24 cellular contexts compared by ENCODE assay signal in the genomic region with DNA sequence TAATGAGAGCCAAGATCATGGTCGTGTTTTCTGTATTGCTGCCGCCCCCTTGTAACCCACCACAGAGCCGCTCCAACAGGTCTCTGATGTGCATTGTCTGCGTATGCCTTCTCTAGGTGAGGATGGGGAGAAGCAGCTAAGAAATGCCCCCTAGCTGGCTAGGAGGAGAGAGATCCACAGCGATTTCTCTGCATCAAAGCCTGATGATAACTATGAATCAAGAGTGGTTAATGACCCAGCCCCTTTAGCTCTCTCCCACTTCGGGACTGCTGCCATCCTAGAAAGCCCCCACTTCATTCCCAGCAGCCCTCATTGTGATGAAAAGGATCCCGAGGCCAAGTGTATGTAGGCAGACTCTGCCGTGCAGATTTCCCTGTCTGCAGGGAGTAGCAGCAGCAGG. TPM values are rescaled to one million over a fixed set of nuclear protein-coding genes. Genes with fewer than 3 reads are reported as not detected.
A peak's percentile ranks its signal among the peaks of the same experiment; 100 is the strongest.
DNase-seq lines count a peak whose midpoint lies in the region; ATAC-seq and TF ChIP-seq lines count a peak whose summit lies in the region.
"Had no signal": no experiment of that assay in that cellular context is flagged by ENCODE, and none has a peak within 500 bp of the region (broad histone marks: within the 10 kb centered on the region; RNA-seq: fewer than 3 reads in every experiment).

No MANE protein-coding gene starts in this region.

- POLR2A ChIA-PET in activated CD8-positive, alpha-beta T cell treated with anti-CD3 and anti-CD28 coated beads, Interleukin-2, amount 10 ng/mL, durations not matched to agents 7 days and 5 days (lab: Charles Lee) = no interaction called here
- POLR2A ChIA-PET in activated CD8-positive, alpha-beta T cell treated with anti-CD3 and anti-CD28 coated beads for 36 hours (lab: Charles Lee) = no interaction called here

- peaks cover 17% of the 10 kb centered on the region for H3K79me2 ChIP-seq in smooth muscle cell (ENCODE audit: low read depth)

- no peak overlapping the region for H3K27ac Mint-ChIP-seq in activated CD8-positive, alpha-beta T cell treated with anti-CD3 and anti-CD28 coated beads, Interleukin-2, amount 10 ng/mL, durations not matched to agents 7 days and 5 days
- no peak overlapping the region for H3K27ac Mint-ChIP-seq in activated CD8-positive, alpha-beta T cell treated with anti-CD3 and anti-CD28 coated beads for 36 hours
- H3K27ac Mint-ChIP-seq in brain (peak overlapping the region; percentile 4 to 91 (median 64)), immature natural killer cell (no peak overlapping the region)
- H3K27ac Mint-ChIP-seq: activated naive CD4-positive, alpha-beta T cell treated with anti-CD3 and anti-CD28 coated beads for 36 hours; activated T-cell treated with anti-CD3 and anti-CD28 coated beads, Interleukin-2, amount 50 U/mL, for 72 hours; CD4-positive, alpha-beta T cell; stimulated activated naive CD8-positive, alpha-beta T cell treated with anti-CD3 and anti-CD28 coated beads, Interleukin-15, Interleukin-2, amounts not matched to agents 100 ng/mL and 50 ng/mL, for 24 hours had no signal

- H3K4me2 ChIP-seq in smooth muscle cell = peak overlapping the region; percentile 85
- H3K4me2 ChIP-seq: A549 had no signal

- H3F3A ChIP-seq in smooth muscle cell (ENCODE audit: low read depth) = no peaks in the 10 kb centered on the region

- 31% methylated on average over 8 of the region's 8 CpGs for WGBS in smooth muscle cell (ENCODE audit: low lambda C conversion rate)

- no peak overlapping the region for H2AFZ ChIP-seq in smooth muscle cell (ENCODE audit: low read depth)

- intact Hi-C loops in activated CD8-positive, alpha-beta T cell treated with anti-CD3 and anti-CD28 coated beads for 36 hours (cut with micrococcal nuclease) = no loop called here
- intact Hi-C loops in tibial artery (cut with DNase I; ENCODE audit: low total_unique reads) = no loop called here

- no peaks in the 10 kb centered on the region for H3K9me3 ChIP-seq in smooth muscle cell (replicated peaks; ENCODE audit: low read depth)
- no peaks in the 10 kb centered on the region for H3K9me3 ChIP-seq in tibial artery
- H3K9me3 ChIP-seq: A549, ovary had no signal

- H3K27me3 Mint-ChIP-seq in activated CD8-positive, alpha-beta T cell treated with anti-CD3 and anti-CD28 coated beads, Interleukin-2, amount 10 ng/mL, durations not matched to agents 7 days and 5 days (ENCODE audit: low read depth) = peaks cover 70% of the 10 kb centered on the region
- H3K27me3 Mint-ChIP-seq in activated CD8-positive, alpha-beta T cell treated with anti-CD3 and anti-CD28 coated beads for 36 hours = peaks cover 66% of the 10 kb centered on the region
- H3K27me3 Mint-ChIP-seq in brain (peaks cover 65% of the 10 kb centered on the region), immature natural killer cell (ENCODE audit: low read depth in 3 of 3) (peaks cover 14 to 30% (median 15%) of the 10 kb centered on the region in 3 donors)

- no peak for DNase-seq in activated CD8-positive, alpha-beta T cell treated with anti-CD3 and anti-CD28 coated beads, Interleukin-2, amount 10 ng/mL, durations not matched to agents 7 days and 5 days
- DNase-seq in activated CD8-positive, alpha-beta T cell treated with anti-CD3 and anti-CD28 coated beads for 36 hours = no peak
- no peak for DNase-seq in immature natural killer cell
- no peak for DNase-seq in smooth muscle cell (lab: John Stamatoyannopoulos, UW; ENCODE audit: unreplicated experiment)
- no peak for DNase-seq in foreskin keratinocyte
- DNase-seq in tibial artery = no peak
- DNase-seq: activated naive CD4-positive, alpha-beta T cell treated with anti-CD3 and anti-CD28 coated beads for 36 hours; activated T-cell treated with anti-CD3 and anti-CD28 coated beads, Interleukin-2, amount 50 U/mL, for 72 hours; AML-193; CD4-positive, alpha-beta T cell; left colon; NCI-H1048; NCI-H1694; NCI-H2171 treated with DMSO at 0.1 percent for 48 hours; NCI-H510A treated with DMSO at 0.1 percent for 48 hours; ovary; T-helper 2 cell had no signal

- H3K27ac ChIP-seq in smooth muscle cell (ENCODE audit: low read depth) (no peak overlapping the region), foreskin keratinocyte (no peak overlapping the region), tibial artery (no peak overlapping the region)
- H3K27ac ChIP-seq: A549, HL-60, ovary, SK-N-MC had no signal

- H3K9ac ChIP-seq in smooth muscle cell (ENCODE audit: low read depth) = no peak overlapping the region

- H4K20me1 ChIP-seq in smooth muscle cell (ENCODE audit: low read depth) = peaks cover 6% of the 10 kb centered on the region

- H3K4me1 Mint-ChIP-seq in activated CD8-positive, alpha-beta T cell treated with anti-CD3 and anti-CD28 coated beads, Interleukin-2, amount 10 ng/mL, durations not matched to agents 7 days and 5 days (ENCODE audit: low read depth) = peaks cover 54% of the 10 kb centered on the region
- peaks cover 20% of the 10 kb centered on the region for H3K4me1 Mint-ChIP-seq in activated CD8-positive, alpha-beta T cell treated with anti-CD3 and anti-CD28 coated beads for 36 hours (ENCODE audit: low read depth)
- H3K4me1 Mint-ChIP-seq in brain = peaks cover 59% of the 10 kb centered on the region
- H3K4me1 Mint-ChIP-seq in immature natural killer cell = peaks cover 36 to 46% of the 10 kb centered on the region in 2 donors

- peaks cover 17% of the 10 kb centered on the region for H3K4me1 ChIP-seq in smooth muscle cell (ENCODE audit: low read depth)
- H3K4me1 ChIP-seq in foreskin keratinocyte = no peaks in the 10 kb centered on the region
- peaks cover 0 to 32% (median 19%) of the 10 kb centered on the region in 4 donors for H3K4me1 ChIP-seq in tibial artery

- no peak for TF ChIP-seq CTCF in activated CD8-positive, alpha-beta T cell treated with anti-CD3 and anti-CD28 coated beads for 36 hours (IDR thresholded peaks at IDR 0.05)
- TF ChIP-seq CTCF in brain (conservative IDR thresholded peaks at IDR 0.05) (no peak), smooth muscle cell (IDR thresholded peaks at IDR 0.05; ENCODE audit: borderline replicate concordance, insufficient read depth, poor library complexity, severe bottlenecking) (no peak), foreskin keratinocyte (conservative IDR thresholded peaks at IDR 0.05) (no peak), tibial artery (IDR thresholded peaks at IDR 0.05) (no peak)

- CTCF ChIA-PET in activated CD8-positive, alpha-beta T cell treated with anti-CD3 and anti-CD28 coated beads, Interleukin-2, amount 10 ng/mL, durations not matched to agents 7 days and 5 days (lab: Charles Lee) = interaction anchor here (1.2 to 9.3 kb wide), 4 partner anchors 55 to 255 kb away, joined by 3 to 312 read pairs (median 5); no protein-coding TSS in a partner anchor
- CTCF ChIA-PET in activated CD8-positive, alpha-beta T cell treated with anti-CD3 and anti-CD28 coated beads for 36 hours (lab: Charles Lee) = interaction anchor here (1.4 to 2.4 kb wide), 3 partner anchors 86 to 180 kb away, joined by 3 to 10 read pairs (median 4); no protein-coding TSS in a partner anchor

- no peak for ATAC-seq in activated CD8-positive, alpha-beta T cell treated with anti-CD3 and anti-CD28 coated beads, Interleukin-2, amount 10 ng/mL, durations not matched to agents 7 days and 5 days
- no peak for ATAC-seq in activated CD8-positive, alpha-beta T cell treated with anti-CD3 and anti-CD28 coated beads for 36 hours
- ATAC-seq in foreskin keratinocyte = no peak
- no peak for ATAC-seq in HG03520 (IDR thresholded peaks at IDR 0.05; ENCODE audit: unreplicated experiment)
- ATAC-seq: A549; activated T-cell treated with anti-CD3 and anti-CD28 coated beads, Interleukin-2, amount 50 U/mL, for 72 hours; left colon had no signal

- peak overlapping the region; percentile 89 for H3K4me3 Mint-ChIP-seq in activated CD8-positive, alpha-beta T cell treated with anti-CD3 and anti-CD28 coated beads, Interleukin-2, amount 10 ng/mL, durations not matched to agents 7 days and 5 days
- H3K4me3 Mint-ChIP-seq in activated CD8-positive, alpha-beta T cell treated with anti-CD3 and anti-CD28 coated beads for 36 hours = no peak overlapping the region
- H3K4me3 Mint-ChIP-seq in brain = peak overlapping the region; percentile 82 to 92 (median 87)
- H3K4me3 Mint-ChIP-seq in immature natural killer cell = peak overlapping the region in 3 of 5 donors; percentile 30 to 90 (median 54)
- H3K4me3 Mint-ChIP-seq: activated naive CD4-positive, alpha-beta T cell treated with anti-CD3 and anti-CD28 coated beads for 36 hours; central memory CD8-positive, alpha-beta T cell; stimulated activated naive CD8-positive, alpha-beta T cell treated with anti-CD3 and anti-CD28 coated beads, Interleukin-15, Interleukin-2, amounts not matched to agents 100 ng/mL and 50 ng/mL, for 24 hours had no signal

- peaks cover 61% of the 10 kb centered on the region for H3K36me3 Mint-ChIP-seq in activated CD8-positive, alpha-beta T cell treated with anti-CD3 and anti-CD28 coated beads, Interleukin-2, amount 10 ng/mL, durations not matched to agents 7 days and 5 days (ENCODE audit: low read depth)
- H3K36me3 Mint-ChIP-seq in activated CD8-positive, alpha-beta T cell treated with anti-CD3 and anti-CD28 coated beads for 36 hours (ENCODE audit: low read depth) = no peaks in the 10 kb centered on the region
- H3K36me3 Mint-ChIP-seq in brain (peaks cover 12% of the 10 kb centered on the region), immature natural killer cell (peaks cover 0 to 10% (median 5%) of the 10 kb centered on the region in 3 donors)

- H3K9me3 Mint-ChIP-seq in activated CD8-positive, alpha-beta T cell treated with anti-CD3 and anti-CD28 coated beads, Interleukin-2, amount 10 ng/mL, durations not matched to agents 7 days and 5 days (ENCODE audit: insufficient read depth) = no peaks in the 10 kb centered on the region
- no peaks in the 10 kb centered on the region for H3K9me3 Mint-ChIP-seq in activated CD8-positive, alpha-beta T cell treated with anti-CD3 and anti-CD28 coated beads for 36 hours
- H3K9me3 Mint-ChIP-seq in brain = no peaks in the 10 kb centered on the region
- H3K9me3 Mint-ChIP-seq in immature natural killer cell = no peaks in the 10 kb centered on the region
- H3K9me3 Mint-ChIP-seq: activated naive CD4-positive, alpha-beta T cell treated with anti-CD3 and anti-CD28 coated beads for 36 hours; activated T-cell treated with anti-CD3 and anti-CD28 coated beads, Interleukin-2, amount 50 U/mL, for 72 hours; CD4-positive, alpha-beta T cell; central memory CD8-positive, alpha-beta T cell; stimulated activated naive CD8-positive, alpha-beta T cell treated with anti-CD3 and anti-CD28 coated beads, Interleukin-15, Interleukin-2, amounts not matched to agents 100 ng/mL and 50 ng/mL, for 24 hours had no signal

- H3K36me3 ChIP-seq in smooth muscle cell (ENCODE audit: low read depth) (no peaks in the 10 kb centered on the region), tibial artery (no peaks in the 10 kb centered on the region)
- H3K36me3 ChIP-seq: ovary had no signal

- H3K27me3 ChIP-seq in smooth muscle cell (ENCODE audit: low read depth) = peaks cover 44% of the 10 kb centered on the region
- peaks cover 81% of the 10 kb centered on the region for H3K27me3 ChIP-seq in foreskin keratinocyte
- peaks cover 0 to 37% of the 10 kb centered on the region in 2 donors for H3K27me3 ChIP-seq in tibial artery
- H3K27me3 ChIP-seq: ovary had no signal

- H3K4me3 ChIP-seq in smooth muscle cell (no peak overlapping the region), tibial artery (no peak overlapping the region)
- H3K4me3 ChIP-seq: A549, ovary, SK-N-MC had no signal

RNA-seq across cellular contexts. Expression of a gene that starts 3.0 kb away (rescaled TPM):
- 10 to 100 TPM; 45.4 to 47.2 TPM for total RNA-seq in activated CD8-positive, alpha-beta T cell treated with anti-CD3 and anti-CD28 coated beads, Interleukin-2, amount 10 ng/mL, durations not matched to agents 7 days and 5 days
- total RNA-seq in activated CD8-positive, alpha-beta T cell treated with anti-CD3 and anti-CD28 coated beads for 36 hours = under 1 TPM; 0.18 to 0.70 TPM
- 3.6 TPM for polyA plus RNA-seq in brain (ENCODE audit: insufficient read depth, low read depth, low replicate concordance)
- 1 to 10 TPM in 1 of 3 donors, under 1 TPM in 2; 0.53 to 1.3 (median 0.56) TPM for polyA plus RNA-seq in immature natural killer cell
- 9.9 and 13.0 TPM in 2 replicates for total RNA-seq in smooth muscle cell
- 4.5 and 8.5 TPM in 2 replicates for polyA plus RNA-seq in smooth muscle cell
- total RNA-seq in foreskin keratinocyte = not detected in 2 replicates
- not detected in 2 replicates for polyA plus RNA-seq in foreskin keratinocyte

Comparison
In these comparisons a context has a peak if more than half of its experiments do, and no peak if none do; other contexts are left out.
1. H3K27ac Mint-ChIP-seq: peak in brain (5 of 5); none in activated CD8-positive, alpha-beta T cell treated with anti-CD3 and anti-CD28 coated beads, Interleukin-2, amount 10 ng/mL, durations not matched to agents 7 days and 5 days (single experiment), activated CD8-positive, alpha-beta T cell treated with anti-CD3 and anti-CD28 coated beads for 36 hours (single experiment) and immature natural killer cell (0 of 6).